ENCODE assay signal across 8 cellular contexts in the genomic region with DNA sequence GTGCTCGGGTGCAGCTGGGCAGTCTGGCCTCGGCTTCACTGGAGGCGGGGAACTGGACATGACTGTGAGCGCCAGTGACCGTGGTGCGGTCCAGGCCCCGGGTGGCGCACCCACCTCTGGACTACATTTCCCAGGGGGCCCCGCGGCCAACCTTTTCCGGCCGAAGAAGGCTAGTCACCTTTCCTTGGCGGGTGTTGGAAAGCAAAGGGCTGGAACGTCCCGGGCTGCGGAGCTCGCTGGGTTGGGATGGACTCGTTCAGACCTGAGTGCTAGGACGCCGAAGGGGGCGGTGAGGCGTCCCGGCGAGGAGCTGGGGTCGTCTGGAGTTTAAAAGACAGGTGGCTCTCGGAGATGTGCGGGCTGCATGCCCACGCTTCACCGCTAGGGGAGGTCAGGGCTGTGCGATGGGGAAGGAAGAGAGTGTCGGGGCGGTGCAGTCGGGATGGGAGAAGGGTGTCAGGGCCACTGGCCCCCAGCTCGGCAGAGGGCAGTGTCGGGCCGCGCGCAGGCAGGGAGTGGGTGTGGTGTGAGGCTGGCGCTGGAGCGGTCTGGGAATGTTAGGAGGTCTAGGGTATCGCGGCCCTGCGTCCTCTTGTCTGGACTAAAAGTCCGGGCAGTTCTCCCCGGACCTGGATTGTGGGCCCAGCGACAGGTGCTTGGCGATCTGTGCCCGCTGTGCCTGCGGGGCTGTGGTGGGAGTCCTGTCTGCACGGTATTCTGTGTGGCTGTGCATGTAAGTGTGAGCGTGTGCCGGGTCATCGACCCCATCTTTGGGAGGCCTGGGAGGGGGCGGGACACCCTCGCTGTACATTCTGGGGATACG. TPM values are rescaled to one million over a fixed set of nuclear protein-coding genes. Genes with fewer than 3 reads are reported as not detected.
A peak's percentile ranks its signal among the peaks of the same experiment; 100 is the strongest.
DNase-seq lines count a peak whose midpoint lies in the region; ATAC-seq and TF ChIP-seq lines count a peak whose summit lies in the region.

No MANE protein-coding gene starts in this region.

- no peak for TF ChIP-seq EP300 in esophagus muscularis mucosa (IDR thresholded peaks at IDR 0.05)

- H3K36me3 ChIP-seq in esophagus muscularis mucosa = peaks cover 0 to 13% (median 4%) of the 10 kb centered on the region in 4 donors

- peaks cover 0 to 4% (median 0%) of the 10 kb centered on the region in 7 donors for H3K9me3 Mint-ChIP-seq in naive B cell
- H3K9me3 Mint-ChIP-seq in stimulated activated naive B cell treated with anti-CD40 and anti-IgM and Interleukin-4, amounts not matched to agents 10 μg/mL and 1 μg/mL and 100 μg/mL, for 72 hours = peaks cover under 1 to 3% of the 10 kb centered on the region in 2 donors

- ATAC-seq in GM19463 (IDR thresholded peaks at IDR 0.05; ENCODE audit: unreplicated experiment) (peak; percentile 58), naive B cell (ENCODE audit: low read depth in 2 of 2) (peak; percentile 94 to 96), HG02840 (IDR thresholded peaks at IDR 0.05; ENCODE audit: low FRiP score, unreplicated experiment) (no peak)
- ATAC-seq in stimulated activated naive B cell treated with anti-CD40 and anti-IgM and Interleukin-4, amounts not matched to agents 10 μg/mL and 1 μg/mL and 100 μg/mL, for 72 hours (replicated peaks) = peak; percentile 96 to 97

- H3K4me3 Mint-ChIP-seq in naive B cell = peak overlapping the region; percentile 88 to 100 (median 99)
- peak overlapping the region; percentile 92 for H3K4me3 Mint-ChIP-seq in stimulated activated naive B cell treated with anti-CD40 and anti-IgM and Interleukin-4, amounts not matched to agents 10 μg/mL and 1 μg/mL and 100 μg/mL, for 72 hours

- H3K27ac Mint-ChIP-seq in naive B cell = peak overlapping the region; percentile 90 to 97 (median 96)
- peak overlapping the region; percentile 98 for H3K27ac Mint-ChIP-seq in stimulated activated naive B cell treated with anti-CD40 and anti-IgM and Interleukin-4, amounts not matched to agents 10 μg/mL and 1 μg/mL and 100 μg/mL, for 72 hours

- POLR2A ChIA-PET in AG04450 (lab: Yijun Ruan, JAX) = interaction anchor here (1.3 kb wide), 1 partner anchor 244 kb away, joined by 4 read pairs; a partner anchor contains a TSS

- H3K27me3 ChIP-seq in AG04450 (ENCODE audit: control insufficient read depth, insufficient read depth, low read length) (no peaks in the 10 kb centered on the region), esophagus muscularis mucosa (no peaks in the 10 kb centered on the region)

- 1% methylated on average over 46 of the region's 56 CpGs for WGBS in esophagus muscularis mucosa

- peaks cover 1 to 10% of the 10 kb centered on the region in 2 donors for H3K36me3 Mint-ChIP-seq in naive B cell
- H3K36me3 Mint-ChIP-seq in stimulated activated naive B cell treated with anti-CD40 and anti-IgM and Interleukin-4, amounts not matched to agents 10 μg/mL and 1 μg/mL and 100 μg/mL, for 72 hours = peaks cover 22 to 33% of the 10 kb centered on the region in 2 donors

- H3K4me3 ChIP-seq in AG04450 (ENCODE audit: low read depth, low read length) (peak overlapping the region; percentile 79), esophagus muscularis mucosa (peak overlapping the region; percentile 67 to 77 (median 74))

- intact Hi-C loops in esophagus muscularis mucosa (cut with DNase I) = loop anchor here (5.0 to 10.0 kb wide), 3 partner anchors 102 to 402 kb away; a partner anchor contains a TSS

- peaks cover 18% of the 10 kb centered on the region for H3K9me3 ChIP-seq in AG04450 (ENCODE audit: control insufficient read depth, insufficient read depth, low read length)
- H3K9me3 ChIP-seq in esophagus muscularis mucosa = no peaks in the 10 kb centered on the region

- peak; percentile 76 for TF ChIP-seq CTCF in AG04450 (IDR thresholded peaks at IDR 0.05; ENCODE audit: low read depth, low read length)
- peak; percentile 93 to 96 (median 94) for TF ChIP-seq CTCF in esophagus muscularis mucosa (IDR thresholded peaks at IDR 0.05)

- H3K27me3 Mint-ChIP-seq in naive B cell = no peaks in the 10 kb centered on the region
- no peaks in the 10 kb centered on the region for H3K27me3 Mint-ChIP-seq in stimulated activated naive B cell treated with anti-CD40 and anti-IgM and Interleukin-4, amounts not matched to agents 10 μg/mL and 1 μg/mL and 100 μg/mL, for 72 hours

- DNase-seq in AG04450 (ENCODE audit: low read depth, low spot score) (peak; percentile 29), NCI-H2227 treated with DMSO at 0.1 percent for 48 hours (lab: John Stamatoyannopoulos, UW) (peak; percentile 57), esophagus muscularis mucosa (ENCODE audit: extremely low spot score) (peak; percentile 95), naive B cell (peak; percentile 79)
- DNase-seq in activated T-cell treated with anti-CD3 and anti-CD28 coated beads, Interleukin-2, amount 50 U/mL, for 48 hours = peak; percentile 85
- DNase-seq in stimulated activated naive B cell treated with anti-CD40 and anti-IgM and Interleukin-4, amounts not matched to agents 10 μg/mL and 1 μg/mL and 100 μg/mL, for 72 hours = peak; percentile 75

- peaks cover 10 to 18% (median 17%) of the 10 kb centered on the region in 4 donors for H3K4me1 ChIP-seq in esophagus muscularis mucosa

- peaks cover 13 to 22% (median 20%) of the 10 kb centered on the region in 3 donors for H3K4me1 Mint-ChIP-seq in naive B cell
- H3K4me1 Mint-ChIP-seq in stimulated activated naive B cell treated with anti-CD40 and anti-IgM and Interleukin-4, amounts not matched to agents 10 μg/mL and 1 μg/mL and 100 μg/mL, for 72 hours = peaks cover 13 to 23% of the 10 kb centered on the region in 2 donors

- H3K27ac ChIP-seq in AG04450 (ENCODE audit: low read depth, low read length) (peak overlapping the region; percentile 57), esophagus muscularis mucosa (replicated peaks in 1 of 4) (peak overlapping the region; percentile 82 to 87 (median 85))

- TF ChIP-seq POLR2A in esophagus muscularis mucosa (IDR thresholded peaks at IDR 0.05; ENCODE audit: low read depth) = no peak

- CTCF ChIA-PET in AG04450 (lab: Charles Lee) = interaction anchor here (0.6 to 1.1 kb wide), 3 partner anchors 18 to 378 kb away, joined by 3 read pairs; no protein-coding TSS in a partner anchor

RNA-seq across cellular contexts. Expression of a gene that starts 57.1 kb away (rescaled TPM):
- 7.8 and 8.6 TPM in 2 replicates for polyA plus RNA-seq in AG04450 (2011; rRNA removed)
- 7.3 and 9.0 TPM in 2 replicates for polyA minus RNA-seq in AG04450 (2011; rRNA and poly(A)+ RNA removed)
- total RNA-seq in esophagus muscularis mucosa = 10 to 100 TPM in 3 of 4 donors, 1 to 10 TPM in 1; 9.1 to 14.7 (median 12.6) TPM
- 10 to 100 TPM in 5 of 6 donors, 1 to 10 TPM in 1; 7.3 to 19.1 (median 13.0) TPM for polyA plus RNA-seq in naive B cell (ENCODE audit: low read depth in 6 of 6)

RNA-seq across cellular contexts. Expression of a gene that starts 57.1 kb away (rescaled TPM):
- polyA plus RNA-seq in AG04450 (2011; rRNA removed) = 1.1 and 1.9 TPM in 2 replicates
- 1.3 and 2.3 TPM in 2 replicates for polyA minus RNA-seq in AG04450 (2011; rRNA and poly(A)+ RNA removed)
- total RNA-seq in esophagus muscularis mucosa = 1 to 10 TPM; 2.5 to 5.4 (median 4.1) TPM
- polyA plus RNA-seq in naive B cell (ENCODE audit: low read depth in 6 of 6) = 1 to 10 TPM; 3.4 to 6.9 (median 5.0) TPM

Comparison
In these comparisons a context has a peak if more than half of its experiments do, and no peak if none do; other contexts are left out.
1. DNase-seq: peak in every context shown above with its lines; median percentile 95 in esophagus muscularis mucosa; 85 in activated T-cell treated with anti-CD3 and anti-CD28 coated beads, Interleukin-2, amount 50 U/mL, for 48 hours; 79 in naive B cell; 75 in stimulated activated naive B cell treated with anti-CD40 and anti-IgM and Interleukin-4, amounts not matched to agents 10 μg/mL and 1 μg/mL and 100 μg/mL, for 72 hours; 57 in NCI-H2227 treated with DMSO at 0.1 percent for 48 hours; 29 in AG04450.